In the genomic region with DNA sequence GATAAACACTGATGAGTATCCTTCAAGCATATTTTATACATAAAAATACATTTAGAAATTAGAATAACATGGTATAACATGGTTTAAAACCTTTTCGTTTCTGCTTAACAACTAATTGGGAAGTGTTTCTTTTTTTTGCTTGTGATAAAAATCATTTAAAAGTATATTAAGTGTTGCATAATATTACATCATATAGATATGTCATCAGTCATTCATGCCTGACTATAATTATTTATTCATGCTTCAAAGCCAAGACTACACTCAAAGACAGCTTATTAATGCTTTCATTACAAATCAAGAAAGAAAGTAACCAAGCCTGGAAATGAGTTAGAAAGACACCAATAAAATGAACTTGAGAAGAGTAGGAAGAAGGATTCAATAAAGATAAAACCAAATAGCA, we compare ENCODE assay signal across 20 cellular contexts.
"Had no signal": no experiment of that assay in that cellular context is flagged by ENCODE, and none has a peak within 500 bp of the region (broad histone marks: within the 10 kb centered on the region; RNA-seq: fewer than 3 reads in every experiment).

No MANE protein-coding gene starts in this region.

- H3K36me3 ChIP-seq: neutrophil, prostate gland, right atrium auricular region, tibial artery had no signal

- H3K9me3 ChIP-seq: mucosa of descending colon, neutrophil, prostate gland, right atrium auricular region, testis, tibial artery had no signal

- DNase-seq: cortex of kidney; effector memory CD8-positive, alpha-beta T cell; hypothalamus; immature natural killer cell; islet precursor cell; mesenchymal stem cell; mucosa of descending colon; naive B cell; stimulated activated CD4-positive, alpha-beta T cell treated with anti-CD3 and anti-CD28 coated beads, Interleukin-2, amount 100 ng/mL, for 24 hours; stimulated activated CD4-positive, alpha-beta T cell treated with anti-CD3 and anti-CD28 coated beads, Interleukin-4, amount 100 ng/mL, for 24 hours; stimulated activated naive CD4-positive, alpha-beta T cell treated with Interleukin-2 at 50 U/mL for 16 hours; substantia nigra; testis; tibial artery had no signal

- H3K27me3 ChIP-seq: neutrophil, right atrium auricular region, testis, tibial artery had no signal

- H3K4me1 ChIP-seq: prostate gland, right atrium auricular region, testis, tibial artery had no signal

- FAIRE-seq: endometrium, frontal cortex had no signal

- H3K4me3 ChIP-seq: lung, mucosa of descending colon, prostate gland, right atrium auricular region, testis, tibial artery had no signal

- H3K27ac ChIP-seq: neutrophil, prostate gland, right atrium auricular region, testis, tibial artery had no signal
